Comparison of ENCODE assay signal across 8 cellular contexts in the genomic region with DNA sequence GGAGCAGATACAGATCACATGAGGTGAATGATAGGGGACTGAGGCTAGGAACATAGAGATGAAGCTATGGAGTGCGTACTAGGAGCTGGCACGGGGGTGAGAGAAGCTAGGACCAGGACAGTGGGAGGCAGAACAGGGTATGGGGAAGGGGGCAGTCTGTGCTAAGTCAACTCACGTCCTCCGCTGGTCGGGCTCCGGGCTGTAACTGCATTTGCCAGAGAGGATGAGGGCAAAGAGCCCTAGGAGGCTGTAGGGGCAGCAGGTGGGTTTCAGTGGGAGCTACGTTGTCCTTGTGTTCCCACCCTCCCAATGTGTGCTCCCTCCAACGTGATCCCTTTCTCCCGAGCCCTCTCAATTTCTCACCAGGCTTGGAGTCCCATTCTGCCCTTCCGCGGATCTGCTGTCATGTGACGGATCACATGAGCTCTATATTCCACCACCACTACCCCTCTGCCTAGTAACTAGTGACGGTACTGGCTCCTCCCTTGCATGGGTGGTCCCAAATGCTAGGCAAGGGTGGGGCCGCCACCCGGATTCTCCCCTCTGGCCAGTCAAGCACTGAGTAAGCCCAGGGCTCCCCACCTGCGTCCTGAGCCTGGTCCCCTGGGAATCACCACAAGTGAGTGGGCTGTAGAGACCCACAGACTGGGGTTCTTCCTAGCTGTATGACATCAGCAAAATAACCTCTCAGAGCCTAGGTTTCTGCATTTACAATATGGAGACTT. TPM values are rescaled to one million over a fixed set of nuclear protein-coding genes. Genes with fewer than 3 reads are reported as not detected.
DNase-seq lines count a peak whose midpoint lies in the region; ATAC-seq and TF ChIP-seq lines count a peak whose summit lies in the region.

TPP1 (minus strand) TSS at position 402 of the 725 bp plus-strand sequence; CDS start at position 380, 22 bp downstream.

- peak; percentile 91 for DNase-seq in GM04504 (ENCODE audit: low read depth)
- peak; percentile 92 for DNase-seq in HFFc6
- DNase-seq in NAMALWA (ENCODE audit: low spot score): peak; percentile 97
- DNase-seq in SK-MEL-5 (ENCODE audit: low read depth, low spot score): peak; percentile 96
- peak; percentile 91 for DNase-seq in activated naive CD4-positive, alpha-beta T cell treated with Interleukin-2 at 50 U/mL for 16 hours
- peak; percentile 78 for DNase-seq in non-pigmented ciliary epithelial cell (ENCODE audit: low read depth)
- peak; percentile 99 for DNase-seq in superior temporal gyrus (ENCODE audit: extremely low spot score)

- H3K9me3 ChIP-seq in gastroesophageal sphincter: no peaks in the 10 kb centered on the region

- H3K27me3 Mint-ChIP-seq in HFFc6 (ENCODE audit: insufficient read depth): no peaks in the 10 kb centered on the region

- peaks cover 15% of the 10 kb centered on the region for H3K36me3 Mint-ChIP-seq in HFFc6 (ENCODE audit: low read depth)

- H3K27ac Mint-ChIP-seq in HFFc6: no peak within 1 kb of the TSS

- H3K9me3 Mint-ChIP-seq in HFFc6: no peaks in the 10 kb centered on the region

- peak; percentile 64 to 74 for TF ChIP-seq POLR2A in gastroesophageal sphincter (IDR thresholded peaks at IDR 0.05)

- no peak for TF ChIP-seq EP300 in gastroesophageal sphincter (IDR thresholded peaks at IDR 0.05)

- no peak within 1 kb of the TSS for H3K4me3 Mint-ChIP-seq in HFFc6

- no peaks in the 10 kb centered on the region for H3K27me3 ChIP-seq in gastroesophageal sphincter

- peaks cover 0 to 49% of the 10 kb centered on the region in 2 donors for H3K36me3 ChIP-seq in gastroesophageal sphincter

- in situ Hi-C loops in SK-MEL-5 (cut with HindIII; ENCODE audit: low pct_unique_long_range_greater_than_20kb, low sequenced_read_pairs): no loop called here

- TF ChIP-seq CTCF in HFFc6 (IDR thresholded peaks at IDR 0.05) (no peak), gastroesophageal sphincter (IDR thresholded peaks at IDR 0.05) (no peak)

- peak within 1 kb of the TSS; percentile 70 to 77 for H3K4me3 ChIP-seq in gastroesophageal sphincter

- 0% methylated on average over 6 to 12 of the region's 16 CpGs for WGBS in gastroesophageal sphincter (ENCODE audit: low coverage in 1 of 2), 2 donors

- peak; percentile 97 for ATAC-seq in gastroesophageal sphincter

- peaks cover 0 to 32% (median 15%) of the 10 kb centered on the region in 3 donors for H3K4me1 ChIP-seq in gastroesophageal sphincter

- no peaks in the 10 kb centered on the region; the same call in 1 of the 2 replicates for H3K4me1 Mint-ChIP-seq in HFFc6 (ENCODE audit: low read depth)

- H3K27ac ChIP-seq in gastroesophageal sphincter: peak within 1 kb of the TSS; percentile 75 to 94 (median 92)

RNA-seq across cellular contexts. Expression of gene TPP1, which starts in this region (rescaled TPM):
- total RNA-seq in HFFc6 (2021; fragmentation: NEBNext Ultra II Directional; extraction: Animal tissue kit (Norgen Biotek cat#: 25700)): 10 to 100 TPM; 50.1 to 61.7 (median 54.1) TPM
- total RNA-seq in SK-MEL-5 (2014; rRNA removed; shearing (Covaris generic)): 84.3 and 91.7 TPM in 2 replicates
- polyA plus RNA-seq in SK-MEL-5 (2015; cell fraction: cytosol; rRNA removed): 712 and 729 TPM in 2 replicates
- polyA plus RNA-seq in SK-MEL-5 (2015; cell fraction: nucleus; rRNA removed): 352 and 406 TPM in 2 replicates
- 10 to 100 TPM; 67.6 to 84.4 (median 76.9) TPM for total RNA-seq in gastroesophageal sphincter

Comparison
In these comparisons a context has a peak if more than half of its experiments do, and no peak if none do; other contexts are left out.
1. Peak in every context shown above with its lines: DNase-seq, ATAC-seq, H3K4me3 ChIP-seq and H3K27ac ChIP-seq.